In genomic region chr4:28062562-28062961, GRCh38 we compare ENCODE assay signal across 28 cellular contexts.
"Had no signal": no experiment of that assay in that cellular context is flagged by ENCODE, and none has a peak within 500 bp of the region (broad histone marks: within the 10 kb centered on the region; RNA-seq: fewer than 3 reads in every experiment).

No MANE protein-coding gene starts in this region.

- H3K9me3 ChIP-seq: body of pancreas, breast epithelium, Peyer's patch had no signal

- H3K36me3 Mint-ChIP-seq: activated naive CD4-positive, alpha-beta T cell treated with anti-CD3 and anti-CD28 coated beads, Interleukin-2, amount 50 U/mL, for 24 hours; activated naive CD8-positive, alpha-beta T cell treated with anti-CD3 and anti-CD28 coated beads, Interleukin-2, amount 10 ng/mL, durations not matched to agents 7 days and 5 days had no signal

- DNase-seq: activated CD4-positive, alpha-beta T cell treated with anti-CD3 and anti-CD28 coated beads for 36 hours; activated CD4-positive, alpha-beta T cell treated with anti-CD3 and anti-CD28 coated beads, Interleukin-2, amount 10 ng/mL, durations not matched to agents 7 days and 5 days; activated CD4-positive, alpha-beta T cell treated with anti-CD3 and anti-CD28 coated beads, Interleukin-2, amount 50 U/mL, for 48 hours; activated CD8-positive, alpha-beta T cell treated with anti-CD3 and anti-CD28 coated beads, Interleukin-2, amount 10 ng/mL, durations not matched to agents 7 days and 5 days; activated gamma-delta T cell; activated naive CD4-positive, alpha-beta T cell treated with Interleukin-2 at 50 U/mL for 16 hours; activated naive CD8-positive, alpha-beta T cell treated with anti-CD3 and anti-CD28 coated beads, Interleukin-2, amount 10 ng/mL, durations not matched to agents 7 days and 5 days; activated T-cell treated with anti-CD3 and anti-CD28 coated beads, Interleukin-2, amount 50 U/mL, for 24 hours; body of pancreas; NCI-H1105; NCI-H1436; NCI-H1694; NCI-H1930; NCI-H2081 treated with DMSO at 0.1 percent for 48 hours; NCI-H226; NCI-H446 treated with DMSO at 0.1 percent for 48 hours; NCI-H69; NCI-H82; PC-3; Peyer's patch; RPMI8226; SIG-M5; T1000 had no signal

- H3K27me3 Mint-ChIP-seq: activated CD4-positive, alpha-beta T cell treated with anti-CD3 and anti-CD28 coated beads for 36 hours; activated CD4-positive, alpha-beta T cell treated with anti-CD3 and anti-CD28 coated beads, Interleukin-2, amount 10 ng/mL, durations not matched to agents 7 days and 5 days; activated naive CD4-positive, alpha-beta T cell treated with anti-CD3 and anti-CD28 coated beads, Interleukin-2, amount 50 U/mL, for 24 hours; activated naive CD8-positive, alpha-beta T cell treated with anti-CD3 and anti-CD28 coated beads, Interleukin-2, amount 10 ng/mL, durations not matched to agents 7 days and 5 days; activated T-cell treated with anti-CD3 and anti-CD28 coated beads, Interleukin-2, amount 50 U/mL, for 24 hours had no signal

- H3K36me3 ChIP-seq: breast epithelium, Peyer's patch had no signal

- H3K9me3 Mint-ChIP-seq: activated CD4-positive, alpha-beta T cell treated with anti-CD3 and anti-CD28 coated beads, Interleukin-2, amount 10 ng/mL, durations not matched to agents 7 days and 5 days had no signal

- H3K27ac ChIP-seq: body of pancreas, breast epithelium, Peyer's patch had no signal

- H3K4me3 Mint-ChIP-seq: activated CD4-positive, alpha-beta T cell treated with anti-CD3 and anti-CD28 coated beads for 36 hours; activated CD4-positive, alpha-beta T cell treated with anti-CD3 and anti-CD28 coated beads, Interleukin-2, amount 10 ng/mL, durations not matched to agents 7 days and 5 days; activated CD8-positive, alpha-beta T cell treated with anti-CD3 and anti-CD28 coated beads, Interleukin-2, amount 10 ng/mL, durations not matched to agents 7 days and 5 days; activated naive CD4-positive, alpha-beta T cell treated with anti-CD3 and anti-CD28 coated beads, Interleukin-2, amount 50 U/mL, for 24 hours; activated naive CD8-positive, alpha-beta T cell treated with anti-CD3 and anti-CD28 coated beads, Interleukin-2, amount 10 ng/mL, durations not matched to agents 7 days and 5 days; activated T-cell treated with anti-CD3 and anti-CD28 coated beads, Interleukin-2, amount 50 U/mL, for 24 hours had no signal

- ATAC-seq: activated CD4-positive, alpha-beta T cell treated with anti-CD3 and anti-CD28 coated beads for 36 hours; activated CD4-positive, CD25-positive, alpha-beta regulatory T cell treated with anti-CD3 and anti-CD28 coated beads, Interleukin-2, amount 50 U/mL, for 24 hours; activated CD8-positive, alpha-beta T cell treated with anti-CD3 and anti-CD28 coated beads, Interleukin-2, amount 10 ng/mL, durations not matched to agents 7 days and 5 days; body of pancreas; K562; PC-3 had no signal

- H3K27me3 ChIP-seq: body of pancreas, breast epithelium, Peyer's patch had no signal

- H3K27ac Mint-ChIP-seq: activated CD4-positive, alpha-beta T cell treated with anti-CD3 and anti-CD28 coated beads for 36 hours; activated CD4-positive, alpha-beta T cell treated with anti-CD3 and anti-CD28 coated beads, Interleukin-2, amount 10 ng/mL, durations not matched to agents 7 days and 5 days; activated CD8-positive, alpha-beta T cell treated with anti-CD3 and anti-CD28 coated beads, Interleukin-2, amount 10 ng/mL, durations not matched to agents 7 days and 5 days; activated naive CD4-positive, alpha-beta T cell treated with anti-CD3 and anti-CD28 coated beads, Interleukin-2, amount 50 U/mL, for 24 hours; activated naive CD8-positive, alpha-beta T cell treated with anti-CD3 and anti-CD28 coated beads, Interleukin-2, amount 10 ng/mL, durations not matched to agents 7 days and 5 days; activated T-cell treated with anti-CD3 and anti-CD28 coated beads, Interleukin-2, amount 50 U/mL, for 24 hours; activated T-helper 2 cell treated with anti-CD3 and anti-CD28 coated beads, Interferon-gamma antibody, Interleukin-2, Interleukin-4, amounts not matched to agents 10 μg/mL and 5 μg/mL and 100 μg/mL, durations not matched to agents 14 hours and 24 hours and 36 hours had no signal

- H3K4me3 ChIP-seq: body of pancreas, breast epithelium, K562, Peyer's patch had no signal

- H3K4me1 Mint-ChIP-seq: activated CD4-positive, alpha-beta T cell treated with anti-CD3 and anti-CD28 coated beads for 36 hours; activated CD4-positive, alpha-beta T cell treated with anti-CD3 and anti-CD28 coated beads, Interleukin-2, amount 10 ng/mL, durations not matched to agents 7 days and 5 days; activated naive CD4-positive, alpha-beta T cell treated with anti-CD3 and anti-CD28 coated beads, Interleukin-2, amount 50 U/mL, for 24 hours; activated naive CD8-positive, alpha-beta T cell treated with anti-CD3 and anti-CD28 coated beads, Interleukin-2, amount 10 ng/mL, durations not matched to agents 7 days and 5 days had no signal

- H3K4me1 ChIP-seq: body of pancreas, breast epithelium, Peyer's patch had no signal
